ENCODE assay signal across 12 cellular contexts in genomic region chr5:94544031-94544650, GRCh38.
A peak's percentile ranks its signal among the peaks of the same experiment; 100 is the strongest.
DNase-seq lines count a peak whose midpoint lies in the region; ATAC-seq, FAIRE-seq and TF ChIP-seq lines count a peak whose summit lies in the region.
"Had no signal": no experiment of that assay in that cellular context is flagged by ENCODE, and none has a peak within 500 bp of the region (broad histone marks: within the 10 kb centered on the region; RNA-seq: fewer than 3 reads in every experiment).

No MANE protein-coding gene starts in this region.

- no TSS peak for BruUV-seq in HepG2 (replicated peaks; lab: Mats Ljungman, UMichigan)

- no peak overlapping the region for H3K4me3 Mint-ChIP-seq in stimulated activated effector memory CD8-positive, alpha-beta T cell treated with anti-CD3 and anti-CD28 coated beads, Interleukin-12 subunit alpha, Interleukin-12 subunit beta, amount 100 ng/mL, for 72 hours
- no peak overlapping the region for H3K4me3 Mint-ChIP-seq in glutamatergic neuron (ENCODE audit: unreplicated experiment)
- H3K4me3 Mint-ChIP-seq: activated naive CD4-positive, alpha-beta T cell treated with anti-CD3 and anti-CD28 coated beads, Interleukin-2, amount 50 U/mL, for 24 hours; neural crest cell had no signal

- CTCF ChIA-PET in HepG2 (lab: Yijun Ruan, JAX; ENCODE audit: low intra/inter-chr PET ratio, low total read pairs), result no interaction called here

- no peak for TF ChIP-seq RAD21 in HepG2 (CRISPR knock-in tag; IDR thresholded peaks at IDR 0.05)

- peaks cover 16% of the 10 kb centered on the region for H3K4me1 Mint-ChIP-seq in stimulated activated effector memory CD8-positive, alpha-beta T cell treated with anti-CD3 and anti-CD28 coated beads, Interleukin-12 subunit alpha, Interleukin-12 subunit beta, amount 100 ng/mL, for 72 hours
- H3K4me1 Mint-ChIP-seq in glutamatergic neuron (ENCODE audit: low read depth, unreplicated experiment), result no peaks in the 10 kb centered on the region
- H3K4me1 Mint-ChIP-seq: activated naive CD4-positive, alpha-beta T cell treated with anti-CD3 and anti-CD28 coated beads, Interleukin-2, amount 50 U/mL, for 24 hours; neural crest cell had no signal

- H3K9me3 ChIP-seq in right lobe of liver, result no peaks in the 10 kb centered on the region
- H3K9me3 ChIP-seq in HepG2 (ENCODE audit: low read length), result peaks cover 33% of the 10 kb centered on the region
- H3K9me3 ChIP-seq in fibroblast of lung (ENCODE audit: control insufficient read depth, insufficient read depth, low read depth, low read length), result no peaks in the 10 kb centered on the region
- H3K9me3 ChIP-seq in HAP-1, result peaks cover 5% of the 10 kb centered on the region; the same call in 1 of the 2 replicates
- H3K9me3 ChIP-seq: gastroesophageal sphincter had no signal

- H3K79me2 ChIP-seq in HepG2 (ENCODE audit: insufficient read depth, low read length) (no peaks in the 10 kb centered on the region), fibroblast of lung (ENCODE audit: control insufficient read depth, insufficient read depth, low read length) (no peaks in the 10 kb centered on the region)

- FAIRE-seq in HepG2 (lab: Jason Lieb, UNC), result no peak

- H2AFZ ChIP-seq in HepG2 (ENCODE audit: low read length) (no peak overlapping the region), fibroblast of lung (ENCODE audit: low read length) (no peak overlapping the region)

- TF ChIP-seq CTCF in right lobe of liver (IDR thresholded peaks at IDR 0.05) (no peak), HepG2 (CRISPR knock-in tag; IDR thresholded peaks at IDR 0.05) (no peak), NB4 (IDR thresholded peaks at IDR 0.05; ENCODE audit: low read depth, low read length) (no peak), fibroblast of lung (conservative IDR thresholded peaks at IDR 0.05 in 1 of 2, IDR thresholded peaks at IDR 0.05 in 1 of 2; ENCODE audit: low read depth in 1 of 2, low read length in 2 of 2) (no peak), glutamatergic neuron (IDR thresholded peaks at IDR 0.05; ENCODE audit: partially characterized antibody, unreplicated experiment) (no peak)

- H4K20me1 ChIP-seq in HepG2 (ENCODE audit: insufficient read depth, low read length) (no peaks in the 10 kb centered on the region), fibroblast of lung (ENCODE audit: control insufficient read depth, extremely low read depth, insufficient read depth, low read length) (no peaks in the 10 kb centered on the region)

- ATAC-seq in right lobe of liver (peak in 3 of 4 donors; percentile 11 to 51 (median 45)), HepG2 (no peak), GM21526 (IDR thresholded peaks at IDR 0.05; ENCODE audit: low FRiP score, unreplicated experiment) (no peak)
- ATAC-seq in stimulated activated effector memory CD8-positive, alpha-beta T cell treated with anti-CD3 and anti-CD28 coated beads, Interleukin-12 subunit alpha, Interleukin-12 subunit beta, amount 100 ng/mL, for 72 hours, result no peak
- ATAC-seq: gastroesophageal sphincter had no signal

- H3K9me3 Mint-ChIP-seq in stimulated activated effector memory CD8-positive, alpha-beta T cell treated with anti-CD3 and anti-CD28 coated beads, Interleukin-12 subunit alpha, Interleukin-12 subunit beta, amount 100 ng/mL, for 72 hours, result peaks cover 9% of the 10 kb centered on the region
- H3K9me3 Mint-ChIP-seq in glutamatergic neuron (ENCODE audit: unreplicated experiment), result peaks cover 2% of the 10 kb centered on the region

- H3K4me2 ChIP-seq in HepG2 (ENCODE audit: low read depth, low read length), result no peak overlapping the region
- H3K4me2 ChIP-seq in fibroblast of lung (ENCODE audit: extremely low read depth, insufficient read depth, low read length), result no peak overlapping the region

- H3K27ac Mint-ChIP-seq in stimulated activated effector memory CD8-positive, alpha-beta T cell treated with anti-CD3 and anti-CD28 coated beads, Interleukin-12 subunit alpha, Interleukin-12 subunit beta, amount 100 ng/mL, for 72 hours, result no peak overlapping the region
- H3K27ac Mint-ChIP-seq in glutamatergic neuron (ENCODE audit: unreplicated experiment), result no peak overlapping the region
- H3K27ac Mint-ChIP-seq: activated naive CD4-positive, alpha-beta T cell treated with anti-CD3 and anti-CD28 coated beads, Interleukin-2, amount 50 U/mL, for 24 hours had no signal

- no peaks in the 10 kb centered on the region for H3K36me3 Mint-ChIP-seq in stimulated activated effector memory CD8-positive, alpha-beta T cell treated with anti-CD3 and anti-CD28 coated beads, Interleukin-12 subunit alpha, Interleukin-12 subunit beta, amount 100 ng/mL, for 72 hours
- H3K36me3 Mint-ChIP-seq in glutamatergic neuron (ENCODE audit: unreplicated experiment), result peaks cover 24% of the 10 kb centered on the region

- TF ChIP-seq EP300 in HepG2 (IDR thresholded peaks at IDR 0.05; ENCODE audit: low read depth in 2 of 2, low read length in 2 of 2) (no peak), HepG2 (CRISPR knock-in tag; IDR thresholded peaks at IDR 0.05; ENCODE audit: borderline replicate concordance) (no peak)

- DNase-seq in right lobe of liver (no peak), HepG2 (ENCODE audit: low spot score) (no peak), NB4 (ENCODE audit: low read depth) (peak; percentile 82), fibroblast of lung (ENCODE audit: low read depth in 2 of 2) (peak; percentile 12 to 45), glutamatergic neuron (no peak), HAP-1 (ENCODE audit: low spot score in 2 of 2) (no peak)
- DNase-seq in stimulated activated effector memory CD8-positive, alpha-beta T cell treated with anti-CD3 and anti-CD28 coated beads, Interleukin-12 subunit alpha, Interleukin-12 subunit beta, amount 100 ng/mL, for 72 hours (ENCODE audit: low spot score in 2 of 2), result no peak
- DNase-seq: NCI-H187 had no signal

- no peaks in the 10 kb centered on the region for H3K27me3 Mint-ChIP-seq in glutamatergic neuron (ENCODE audit: unreplicated experiment)
- H3K27me3 Mint-ChIP-seq: activated naive CD4-positive, alpha-beta T cell treated with anti-CD3 and anti-CD28 coated beads, Interleukin-2, amount 50 U/mL, for 24 hours had no signal

- in situ Hi-C loops in HepG2 (cut with HindIII; ENCODE audit: extremely low pct_ligation_motif_present, low pct_unique_long_range_greater_than_20kb), result no loop called here
- in situ Hi-C loops in HAP-1 (cut with MboI; ENCODE audit: low sequenced_read_pairs), result no loop called here

- WGBS in right lobe of liver (ENCODE audit: insufficient coverage, low coverage, low lambda C conversion rate, missing lambda C conversion rate), result 100% methylated on average over 1 of the region's 1 CpG
- 4% methylated on average over 1 of the region's 1 CpG for WGBS in HepG2 (ENCODE audit: low lambda C conversion rate)

- no peaks in the 10 kb centered on the region for H3K4me1 ChIP-seq in right lobe of liver
- no peaks in the 10 kb centered on the region for H3K4me1 ChIP-seq in HepG2 (ENCODE audit: insufficient read depth, low read length)
- no peaks in the 10 kb centered on the region for H3K4me1 ChIP-seq in fibroblast of lung (ENCODE audit: control insufficient read depth, extremely low read depth, insufficient read depth, low read length)
- no peaks in the 10 kb centered on the region for H3K4me1 ChIP-seq in HAP-1
- H3K4me1 ChIP-seq: gastroesophageal sphincter had no signal

- no peak overlapping the region for H3K4me3 ChIP-seq in right lobe of liver
- H3K4me3 ChIP-seq in HepG2 (replicated peaks in 1 of 3; ENCODE audit: insufficient read depth in 1 of 3, low read depth in 2 of 3, low read length in 3 of 3), result no peak overlapping the region
- H3K4me3 ChIP-seq in NB4 (ENCODE audit: low read depth, low read length), result no peak overlapping the region
- no peak overlapping the region for H3K4me3 ChIP-seq in fibroblast of lung (replicated peaks in 1 of 4; ENCODE audit: control extremely low read depth in 1 of 4, insufficient read depth in 1 of 4, low read depth in 3 of 4, low read length in 4 of 4)
- H3K4me3 ChIP-seq in HAP-1, result no peak overlapping the region
- H3K4me3 ChIP-seq: gastroesophageal sphincter had no signal

- POLR2A ChIA-PET in HepG2 (lab: Yijun Ruan, JAX), result no interaction called here

- H3K9ac ChIP-seq in HepG2 (ENCODE audit: insufficient read depth, low read depth, low read length) (no peak overlapping the region), fibroblast of lung (ENCODE audit: insufficient read depth, low read length) (no peak overlapping the region)

- H3K27me3 ChIP-seq in right lobe of liver (no peaks in the 10 kb centered on the region), HepG2 (ENCODE audit: control insufficient read depth in 1 of 2, insufficient read depth in 2 of 2, low read length in 2 of 2) (no peaks in the 10 kb centered on the region), fibroblast of lung (ENCODE audit: control insufficient read depth, insufficient read depth, low read length) (no peaks in the 10 kb centered on the region), HAP-1 (ENCODE audit: low read depth) (no peaks in the 10 kb centered on the region)
- H3K27me3 ChIP-seq: gastroesophageal sphincter had no signal

- TF ChIP-seq POLR2A in right lobe of liver (IDR thresholded peaks at IDR 0.05) (no peak), HepG2 (IDR thresholded peaks at IDR 0.05; ENCODE audit: insufficient read depth in 1 of 2, low read depth in 2 of 2, low read length in 2 of 2) (no peak), NB4 (IDR thresholded peaks at IDR 0.05; ENCODE audit: extremely low read depth, insufficient read length) (no peak)

- H3K27ac ChIP-seq in right lobe of liver (no peak overlapping the region), HepG2 (ENCODE audit: extremely low read length, insufficient read depth, low read length) (no peak overlapping the region), fibroblast of lung (ENCODE audit: insufficient read depth, low read length) (no peak overlapping the region)
- H3K27ac ChIP-seq: gastroesophageal sphincter had no signal

- H3K36me3 ChIP-seq in right lobe of liver (no peaks in the 10 kb centered on the region), HepG2 (replicated peaks in 1 of 2; ENCODE audit: control insufficient read depth in 1 of 2, insufficient read depth in 2 of 2, low read length in 2 of 2) (no peaks in the 10 kb centered on the region), fibroblast of lung (ENCODE audit: control insufficient read depth, insufficient read depth, low read length) (no peaks in the 10 kb centered on the region), HAP-1 (replicated peaks) (no peaks in the 10 kb centered on the region)
- H3K36me3 ChIP-seq: gastroesophageal sphincter had no signal

- intact Hi-C loops in right lobe of liver (cut with DNase I) (no loop called here), HepG2 (cut with micrococcal nuclease; ENCODE audit: unreplicated experiment) (no loop called here)

TF ChIP-seq in HepG2, 621 proteins besides CTCF, POLR2A, EP300 and RAD21 (continues in another document):
- TF ChIP-seq ZBTB1 (CRISPR knock-in tag; IDR thresholded peaks at IDR 0.05; ENCODE audit: borderline replicate concordance) (no peak), HMG20A (CRISPR knock-in tag; IDR thresholded peaks at IDR 0.05; ENCODE audit: borderline replicate concordance) (no peak)

Comparison
In these comparisons a context has a peak if more than half of its experiments do, and no peak if none do; other contexts are left out.
1. ATAC-seq: peak in right lobe of liver (3 of 4); none in HepG2 (single experiment), stimulated activated effector memory CD8-positive, alpha-beta T cell treated with anti-CD3 and anti-CD28 coated beads, Interleukin-12 subunit alpha, Interleukin-12 subunit beta, amount 100 ng/mL, for 72 hours (single experiment) and GM21526 (single experiment).
2. DNase-seq: peak in NB4 (single experiment) and fibroblast of lung (2 of 2); none in right lobe of liver (0 of 3), HepG2 (single experiment), stimulated activated effector memory CD8-positive, alpha-beta T cell treated with anti-CD3 and anti-CD28 coated beads, Interleukin-12 subunit alpha, Interleukin-12 subunit beta, amount 100 ng/mL, for 72 hours (0 of 2), glutamatergic neuron (single experiment) and HAP-1 (0 of 2).